9 cellular contexts compared by ENCODE assay signal in the genomic region with DNA sequence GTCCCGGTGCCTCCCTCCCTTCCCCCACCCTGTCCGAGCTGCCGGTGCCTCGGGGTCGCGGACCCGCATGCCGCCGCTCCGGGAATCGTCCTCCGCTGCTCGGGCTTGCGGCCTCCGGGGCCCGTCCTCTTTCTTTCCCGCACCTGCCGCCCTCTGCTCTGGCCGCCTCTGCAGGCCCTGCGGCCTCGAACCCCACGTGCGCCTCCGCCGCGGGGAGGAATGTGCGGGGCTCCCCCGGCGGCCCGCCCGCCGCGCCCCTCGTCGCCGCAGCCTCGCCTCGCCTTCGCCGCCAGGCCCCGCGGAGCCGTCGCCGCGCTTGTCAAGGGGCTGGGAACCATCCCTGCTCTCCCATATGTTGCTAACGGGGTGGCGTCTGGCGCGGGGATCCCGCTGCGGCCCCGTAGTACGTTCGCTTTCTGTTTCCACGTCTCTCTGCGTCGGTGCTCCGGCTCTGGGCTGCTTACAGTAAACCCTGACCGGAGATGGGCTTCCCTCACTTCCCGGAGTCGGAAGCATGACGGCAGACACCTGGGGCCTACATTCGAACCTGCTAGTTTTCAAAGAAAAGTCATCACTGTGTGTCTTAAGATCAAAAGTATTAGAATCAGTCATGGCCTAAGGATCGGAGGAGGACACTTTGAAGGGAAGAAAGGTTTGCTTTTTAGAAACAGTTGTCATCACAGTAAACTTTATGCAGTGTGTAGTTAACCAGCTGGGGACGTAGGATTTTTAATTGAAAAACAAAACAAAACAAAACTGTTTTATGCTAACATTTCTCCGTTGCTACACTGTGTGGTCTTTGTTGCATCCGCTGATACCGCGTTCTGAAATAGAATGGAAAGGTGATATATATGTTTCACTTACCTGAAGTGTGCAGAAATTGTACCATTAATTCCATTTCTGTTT.
DNase-seq lines count a peak whose midpoint lies in the region; ATAC-seq, FAIRE-seq and TF ChIP-seq lines count a peak whose summit lies in the region.
"Had no signal": no experiment of that assay in that cellular context is flagged by ENCODE, and none has a peak within 500 bp of the region (broad histone marks: within the 10 kb centered on the region; RNA-seq: fewer than 3 reads in every experiment).

No MANE protein-coding gene starts in this region.

- H3K4me1 ChIP-seq in OCI-LY3 (ENCODE audit: low read length): peaks cover 20% of the 10 kb centered on the region

- peaks cover 70% of the 10 kb centered on the region for H3K79me2 ChIP-seq in OCI-LY3 (ENCODE audit: low read length)

- peak overlapping the region; percentile 80 for H3K4me2 ChIP-seq in OCI-LY3 (ENCODE audit: low read length)

- no peaks in the 10 kb centered on the region for H3K27me3 ChIP-seq in OCI-LY3 (ENCODE audit: low read depth, low read length)

- ATAC-seq in HG03442 (IDR thresholded peaks at IDR 0.05; ENCODE audit: unreplicated experiment): peak; percentile 42

- H3K27ac ChIP-seq in OCI-LY3 (ENCODE audit: low read length): peak overlapping the region; percentile 82

- peaks cover 63% of the 10 kb centered on the region for H3K4me1 Mint-ChIP-seq in activated T-helper 1 cell treated with anti-CD3 and anti-CD28 coated beads, Interleukin-12 subunit alpha, Interleukin-12 subunit beta, Interleukin-2, Interleukin-4 antibody, amounts not matched to agents 30 ng/mL and 10 ng/mL and 1 ng/mL, durations not matched to agents 14 hours and 24 hours and 36 hours (ENCODE audit: low read depth)
- H3K4me1 Mint-ChIP-seq in nephron: peaks cover 60% of the 10 kb centered on the region
- peaks cover 61% of the 10 kb centered on the region for H3K4me1 Mint-ChIP-seq in stimulated activated naive CD8-positive, alpha-beta T cell treated with anti-CD3 and anti-CD28 coated beads, Interleukin-15, Interleukin-2, amounts not matched to agents 100 ng/mL and 50 ng/mL, for 24 hours (ENCODE audit: low read depth)

- no peaks in the 10 kb centered on the region for H3K27me3 Mint-ChIP-seq in activated T-helper 1 cell treated with anti-CD3 and anti-CD28 coated beads, Interleukin-12 subunit alpha, Interleukin-12 subunit beta, Interleukin-2, Interleukin-4 antibody, amounts not matched to agents 30 ng/mL and 10 ng/mL and 1 ng/mL, durations not matched to agents 14 hours and 24 hours and 36 hours (ENCODE audit: insufficient read depth)
- H3K27me3 Mint-ChIP-seq in nephron (ENCODE audit: low read depth): no peaks in the 10 kb centered on the region
- no peaks in the 10 kb centered on the region for H3K27me3 Mint-ChIP-seq in stimulated activated naive CD8-positive, alpha-beta T cell treated with anti-CD3 and anti-CD28 coated beads, Interleukin-15, Interleukin-2, amounts not matched to agents 100 ng/mL and 50 ng/mL, for 24 hours

- H2AFZ ChIP-seq in OCI-LY3 (ENCODE audit: low read depth, low read length): peak overlapping the region; percentile 53; the same call in 1 of the 2 replicates

- FAIRE-seq in GM19239 (lab: Jason Lieb, UNC): peak; percentile 97
- FAIRE-seq: frontal cortex had no signal

- H3K4me3 Mint-ChIP-seq in activated T-helper 1 cell treated with anti-CD3 and anti-CD28 coated beads, Interleukin-12 subunit alpha, Interleukin-12 subunit beta, Interleukin-2, Interleukin-4 antibody, amounts not matched to agents 30 ng/mL and 10 ng/mL and 1 ng/mL, durations not matched to agents 14 hours and 24 hours and 36 hours: peak overlapping the region; percentile 97
- peak overlapping the region; percentile 95 to 100 (median 99) for H3K4me3 Mint-ChIP-seq in nephron
- peak overlapping the region; percentile 91 for H3K4me3 Mint-ChIP-seq in stimulated activated naive CD8-positive, alpha-beta T cell treated with anti-CD3 and anti-CD28 coated beads, Interleukin-15, Interleukin-2, amounts not matched to agents 100 ng/mL and 50 ng/mL, for 24 hours

- TF ChIP-seq CTCF in OCI-LY3 (IDR thresholded peaks at IDR 0.05; ENCODE audit: low read depth, low read length) (no peak), fibroblast of mammary gland (conservative IDR thresholded peaks at IDR 0.05; ENCODE audit: control insufficient read depth, insufficient read depth, low read depth, low read length) (no peak), nephron (IDR thresholded peaks at IDR 0.05; ENCODE audit: unreplicated experiment in 3 of 3) (no peak)

- H3K9ac ChIP-seq in OCI-LY3 (ENCODE audit: low read length): peak overlapping the region; percentile 94

- H3K9me3 ChIP-seq in OCI-LY3 (ENCODE audit: insufficient read depth, low read length): no peaks in the 10 kb centered on the region

- intact Hi-C loops in activated T-helper 1 cell treated with anti-CD3 and anti-CD28 coated beads, Interleukin-12 subunit alpha, Interleukin-12 subunit beta, Interleukin-2, Interleukin-4 antibody, amounts not matched to agents 30 ng/mL and 10 ng/mL and 1 ng/mL, durations not matched to agents 14 hours and 24 hours and 36 hours (cut with micrococcal nuclease): loop anchor here (1.0 to 10.0 kb wide), 12 partner anchors 68 to 1253 kb away; a partner anchor contains a TSS

- DNase-seq in CD1c-positive myeloid dendritic cell (ENCODE audit: extremely low spot score) (peak; percentile 59), GM19239 (ENCODE audit: insufficient read length, low spot score) (peak; percentile 33), fibroblast of mammary gland (ENCODE audit: low read depth) (peak; percentile 61)
- DNase-seq in activated T-helper 1 cell treated with anti-CD3 and anti-CD28 coated beads, Interleukin-12 subunit alpha, Interleukin-12 subunit beta, Interleukin-2, Interleukin-4 antibody, amounts not matched to agents 30 ng/mL and 10 ng/mL and 1 ng/mL, durations not matched to agents 14 hours and 24 hours and 36 hours (ENCODE audit: low spot score): peak; percentile 80

- peak overlapping the region; percentile 99 for H3K4me3 ChIP-seq in OCI-LY3 (ENCODE audit: low read length)
- H3K4me3 ChIP-seq in fibroblast of mammary gland (ENCODE audit: control insufficient read depth, low read depth, low read length): peak overlapping the region; percentile 97

- H3K36me3 Mint-ChIP-seq in activated T-helper 1 cell treated with anti-CD3 and anti-CD28 coated beads, Interleukin-12 subunit alpha, Interleukin-12 subunit beta, Interleukin-2, Interleukin-4 antibody, amounts not matched to agents 30 ng/mL and 10 ng/mL and 1 ng/mL, durations not matched to agents 14 hours and 24 hours and 36 hours (ENCODE audit: low read depth): peaks cover 34% of the 10 kb centered on the region
- peaks cover 13% of the 10 kb centered on the region for H3K36me3 Mint-ChIP-seq in nephron (ENCODE audit: low read depth)
- peaks cover 45% of the 10 kb centered on the region for H3K36me3 Mint-ChIP-seq in stimulated activated naive CD8-positive, alpha-beta T cell treated with anti-CD3 and anti-CD28 coated beads, Interleukin-15, Interleukin-2, amounts not matched to agents 100 ng/mL and 50 ng/mL, for 24 hours (ENCODE audit: low read depth)

- no peaks in the 10 kb centered on the region for H3K36me3 ChIP-seq in OCI-LY3 (replicated peaks; ENCODE audit: low read depth, low read length)

- H3K27ac Mint-ChIP-seq in activated T-helper 1 cell treated with anti-CD3 and anti-CD28 coated beads, Interleukin-12 subunit alpha, Interleukin-12 subunit beta, Interleukin-2, Interleukin-4 antibody, amounts not matched to agents 30 ng/mL and 10 ng/mL and 1 ng/mL, durations not matched to agents 14 hours and 24 hours and 36 hours: peak overlapping the region; percentile 98
- peak overlapping the region; percentile 99 to 100 (median 100) for H3K27ac Mint-ChIP-seq in nephron
- H3K27ac Mint-ChIP-seq in stimulated activated naive CD8-positive, alpha-beta T cell treated with anti-CD3 and anti-CD28 coated beads, Interleukin-15, Interleukin-2, amounts not matched to agents 100 ng/mL and 50 ng/mL, for 24 hours: peak overlapping the region; percentile 98

- H3K9me3 Mint-ChIP-seq in activated T-helper 1 cell treated with anti-CD3 and anti-CD28 coated beads, Interleukin-12 subunit alpha, Interleukin-12 subunit beta, Interleukin-2, Interleukin-4 antibody, amounts not matched to agents 30 ng/mL and 10 ng/mL and 1 ng/mL, durations not matched to agents 14 hours and 24 hours and 36 hours: no peaks in the 10 kb centered on the region
- H3K9me3 Mint-ChIP-seq in nephron: no peaks in the 10 kb centered on the region
- no peaks in the 10 kb centered on the region for H3K9me3 Mint-ChIP-seq in stimulated activated naive CD8-positive, alpha-beta T cell treated with anti-CD3 and anti-CD28 coated beads, Interleukin-15, Interleukin-2, amounts not matched to agents 100 ng/mL and 50 ng/mL, for 24 hours

- H4K20me1 ChIP-seq in OCI-LY3 (ENCODE audit: insufficient read depth, low read length): peaks cover 43% of the 10 kb centered on the region

Comparison
In these comparisons a context has a peak if more than half of its experiments do, and no peak if none do; other contexts are left out.
1. Peak in every context shown above with its lines: DNase-seq, ATAC-seq, H3K4me3 ChIP-seq and H3K27ac ChIP-seq.